In genomic region chr9:121725008-121725795, GRCh38 we compare ENCODE assay signal across 8 cellular contexts.
A peak's percentile ranks its signal among the peaks of the same experiment; 100 is the strongest.
DNase-seq lines count a peak whose midpoint lies in the region; ATAC-seq and TF ChIP-seq lines count a peak whose summit lies in the region.

No MANE protein-coding gene starts in this region.

- intact Hi-C loops in right cardiac atrium (cut with DNase I), result no loop called here

- no peaks in the 10 kb centered on the region for H3K9me3 ChIP-seq in right cardiac atrium (ENCODE audit: control insufficient read depth, low read length)

- H3K27me3 ChIP-seq in brain microvascular endothelial cell (replicated peaks) (no peaks in the 10 kb centered on the region), right cardiac atrium (ENCODE audit: control insufficient read depth, insufficient read depth) (no peaks in the 10 kb centered on the region)

- 32% methylated on average over 22 of the region's 22 CpGs for WGBS in right cardiac atrium

- no peak for TF ChIP-seq CTCF in brain microvascular endothelial cell (IDR thresholded peaks at IDR 0.05; ENCODE audit: low read depth, low read length, missing control alignments)

- DNase-seq in GM04503 (ENCODE audit: low read depth), result peak; percentile 97
- DNase-seq in brain microvascular endothelial cell, result peak; percentile 95
- DNase-seq in right cardiac atrium, result peak; percentile 97 to 99 (median 98)
- peak; percentile 60 for DNase-seq in retina
- no peak for DNase-seq in NCI-H748 treated with DMSO at 0.1 percent for 48 hours (lab: John Stamatoyannopoulos, UW)
- no peak for DNase-seq in DMS79 treated with DMSO at 0.1 percent for 48 hours (lab: John Stamatoyannopoulos, UW)

- no peak overlapping the region for H3K4me3 ChIP-seq in brain microvascular endothelial cell (ENCODE audit: low read depth, low read length)
- no peak overlapping the region for H3K4me3 ChIP-seq in right cardiac atrium (ENCODE audit: low read length)

- H3K36me3 ChIP-seq in brain microvascular endothelial cell (replicated peaks), result no peaks in the 10 kb centered on the region

- in situ Hi-C loops in brain microvascular endothelial cell (cut with HindIII; ENCODE audit: low pct_ligation_motif_present, low sequenced_read_pairs), result loop anchor here (25.0 kb wide), 1 partner anchor 237 kb away; no protein-coding TSS in a partner anchor

- ATAC-seq in right cardiac atrium, result peak; percentile 89 to 91
- ATAC-seq in HG03354 (IDR thresholded peaks at IDR 0.05; ENCODE audit: poor library complexity, severe bottlenecking, unreplicated experiment), result no peak
- no peak for ATAC-seq in GM21360 (IDR thresholded peaks at IDR 0.05; ENCODE audit: unreplicated experiment)

- H3K27ac ChIP-seq in brain microvascular endothelial cell, result peak overlapping the region; percentile 28
- peak overlapping the region; percentile 95 for H3K27ac ChIP-seq in right cardiac atrium (ENCODE audit: low read length)

- peaks cover 64% of the 10 kb centered on the region for H3K4me1 ChIP-seq in right cardiac atrium (ENCODE audit: control insufficient read depth, insufficient read depth, low read length)

Comparison
In these comparisons a context has a peak if more than half of its experiments do, and no peak if none do; other contexts are left out.
1. DNase-seq: peak in GM04503 (single experiment), brain microvascular endothelial cell (single experiment), right cardiac atrium (3 of 3) and retina (single experiment); none in NCI-H748 treated with DMSO at 0.1 percent for 48 hours (single experiment) and DMS79 treated with DMSO at 0.1 percent for 48 hours (single experiment).
2. ATAC-seq: peak in right cardiac atrium (2 of 2); none in HG03354 (single experiment) and GM21360 (single experiment).